In the genomic region with DNA sequence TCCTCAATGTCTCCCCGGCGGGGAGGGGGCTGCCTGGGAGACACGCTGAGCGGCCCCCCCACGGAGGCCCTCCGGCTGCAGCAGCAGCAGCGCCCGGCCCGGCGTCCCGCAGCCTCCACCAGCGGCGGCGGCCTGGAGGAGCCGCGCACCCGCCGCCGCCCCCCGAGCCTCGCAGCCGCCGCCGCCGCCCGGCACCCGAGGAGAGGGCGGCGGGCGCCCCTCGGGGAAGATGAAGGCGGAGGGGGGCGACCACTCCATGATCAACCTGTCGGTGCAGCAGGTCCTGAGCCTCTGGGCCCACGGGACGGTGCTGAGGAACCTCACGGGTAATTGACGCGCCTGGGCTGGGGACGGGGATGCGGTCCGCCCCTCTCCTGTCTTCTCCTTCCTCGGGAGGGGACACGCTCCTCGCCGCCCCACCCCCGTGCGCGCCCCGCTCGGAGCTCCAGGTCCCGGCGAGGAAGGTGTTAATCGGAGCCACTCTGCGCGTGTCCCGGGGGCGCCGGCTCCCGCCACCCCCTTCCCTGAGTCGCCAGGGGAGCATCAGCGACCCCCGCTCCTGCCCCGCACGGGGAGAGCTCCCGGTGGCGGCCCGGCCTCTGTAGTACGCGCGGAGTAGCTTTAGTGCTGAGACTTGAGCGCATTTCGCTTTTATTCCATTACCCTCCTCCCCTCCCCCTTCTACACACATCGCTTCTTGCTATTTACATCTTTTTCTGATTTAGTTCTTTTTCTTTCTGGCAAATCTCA, we compare ENCODE assay signal across 8 cellular contexts. TPM values are rescaled to one million over a fixed set of nuclear protein-coding genes. Genes with fewer than 3 reads are reported as not detected.
DNase-seq lines count a peak whose midpoint lies in the region; ATAC-seq and FAIRE-seq lines count a peak whose summit lies in the region.

No MANE protein-coding gene starts in this region.

- peak overlapping the region; percentile 100 for H3K18ac ChIP-seq in neuronal stem cell (ENCODE audit: low read length)

- peak overlapping the region; percentile 12 for H2AK5ac ChIP-seq in neuronal stem cell (ENCODE audit: low read depth, low read length)

- H2BK12ac ChIP-seq in neuronal stem cell (ENCODE audit: low read length): peak overlapping the region; percentile 30

- peak overlapping the region; percentile 95 for H2AFZ ChIP-seq in neuronal stem cell (ENCODE audit: low read length)

- H2BK120ac ChIP-seq in neuronal stem cell (ENCODE audit: low read depth, low read length): no peak overlapping the region

- no CpG with 5 or more reads among the region's 74 CpGs for WGBS in neuronal stem cell (ENCODE audit: extremely low coverage in 2 of 2, insufficient read length in 2 of 2, insufficient replicate concordance in 1 of 2), 2 donors
- 0 to 1% methylated on average over 30 to 74 of the region's 74 CpGs for WGBS in aorta, 2 donors

- no peak overlapping the region for H4K91ac ChIP-seq in neuronal stem cell (ENCODE audit: low read depth, low read length, poor library complexity)

- no peak overlapping the region for H3K4ac ChIP-seq in neuronal stem cell (ENCODE audit: low read length)

- H3K4me2 ChIP-seq in neuronal stem cell (ENCODE audit: insufficient read depth, low read length, poor library complexity, severe bottlenecking): peak overlapping the region; percentile 64

- H3K4me1 ChIP-seq in neuronal stem cell (ENCODE audit: control insufficient read depth in 2 of 2, insufficient read depth in 1 of 2, low read depth in 1 of 2, low read length in 2 of 2) (peaks cover 0 to 9% of the 10 kb centered on the region in 2 donors), aorta (ENCODE audit: control insufficient read depth in 1 of 2, insufficient read depth in 2 of 2, low read length in 2 of 2) (no peaks in the 10 kb centered on the region)

- peak overlapping the region; percentile 93 to 99 for H3K4me3 ChIP-seq in neuronal stem cell (ENCODE audit: low read length in 2 of 2)
- peak overlapping the region; percentile 72 to 81 for H3K4me3 ChIP-seq in aorta (ENCODE audit: low read length in 2 of 2)

- intact Hi-C loops in aorta (cut with DNase I): no loop called here

- DNase-seq in activated effector memory CD4-positive, alpha-beta T cell treated with anti-CD3 and anti-CD28 coated beads, Interleukin-2, amount 50 U/mL, for 16 hours: peak; percentile 71
- no peak for DNase-seq in activated effector memory CD4-positive, alpha-beta T cell treated with Interleukin-2 at 50 U/mL for 16 hours
- peak; percentile 65 for DNase-seq in NCI-H748 treated with DMSO at 0.1 percent for 48 hours (lab: John Stamatoyannopoulos, UW)
- peak; percentile 25 for DNase-seq in activated gamma-delta T cell treated with Interleukin-2 at 50 U/mL for 16 hours
- DNase-seq in frontal cortex (ENCODE audit: low spot score in 2 of 2): peak; percentile 20 to 27
- peak; percentile 33 for DNase-seq in neuronal stem cell (ENCODE audit: low spot score)
- peak; percentile 57 to 81 for DNase-seq in aorta

- peak overlapping the region; percentile 97 for H3K9ac ChIP-seq in neuronal stem cell (ENCODE audit: low read depth, low read length, poor library complexity)

- no peaks in the 10 kb centered on the region for H3K36me3 ChIP-seq in neuronal stem cell (replicated peaks in 1 of 2; ENCODE audit: control insufficient read depth in 2 of 2, insufficient read depth in 2 of 2, low read length in 2 of 2)
- no peaks in the 10 kb centered on the region for H3K36me3 ChIP-seq in aorta (ENCODE audit: control insufficient read depth in 1 of 2, insufficient read depth in 2 of 2, low read length in 1 of 2)

- H4K8ac ChIP-seq in neuronal stem cell (ENCODE audit: low read depth, low read length): no peak overlapping the region

- peak overlapping the region; percentile 88 for H3K27ac ChIP-seq in neuronal stem cell (replicated peaks; ENCODE audit: low read length)
- peak overlapping the region in 1 of 2 donors; percentile 16 for H3K27ac ChIP-seq in aorta (ENCODE audit: low read depth in 1 of 2, low read length in 2 of 2)

- peak overlapping the region; percentile 52 for H2BK15ac ChIP-seq in neuronal stem cell (ENCODE audit: low read length)

- peak overlapping the region; percentile 87 for H3K23ac ChIP-seq in neuronal stem cell (ENCODE audit: low read depth, low read length, poor library complexity)

- no peaks in the 10 kb centered on the region for H3K27me3 ChIP-seq in neuronal stem cell (ENCODE audit: control insufficient read depth in 3 of 3, insufficient read depth in 3 of 3, low read depth in 1 of 3, low read length in 3 of 3)
- H3K27me3 ChIP-seq in aorta (ENCODE audit: control insufficient read depth in 1 of 2, insufficient read depth in 2 of 2, low read length in 1 of 2): no peaks in the 10 kb centered on the region

- peak overlapping the region; percentile 85 for H2BK5ac ChIP-seq in neuronal stem cell (ENCODE audit: low read length)

- no peaks in the 10 kb centered on the region for H3K79me1 ChIP-seq in neuronal stem cell (ENCODE audit: low read depth, low read length)

- H3K9me3 ChIP-seq in neuronal stem cell (replicated peaks in 1 of 2; ENCODE audit: control insufficient read depth in 2 of 2, insufficient read depth in 1 of 2, low read depth in 1 of 2, low read length in 2 of 2) (no peaks in the 10 kb centered on the region), aorta (ENCODE audit: control insufficient read depth, low read length) (no peaks in the 10 kb centered on the region)

- no peak for FAIRE-seq in frontal cortex (lab: Jason Lieb, UNC)

- ATAC-seq in HG02884 (IDR thresholded peaks at IDR 0.05; ENCODE audit: unreplicated experiment) (peak; percentile 12), aorta (ENCODE audit: low FRiP score) (peak; percentile 22)

- peak overlapping the region; percentile 94 for H3K14ac ChIP-seq in neuronal stem cell (ENCODE audit: low read length)

RNA-seq across cellular contexts. Expression of a gene that starts 0.7 kb away (rescaled TPM):
- total RNA-seq in frontal cortex: 51.8 TPM
- 13.1 TPM for polyA plus RNA-seq in neuronal stem cell (2013, experiment 1 of 2)
- 13.0 TPM for polyA plus RNA-seq in neuronal stem cell (2013, experiment 2 of 2)
- total RNA-seq in aorta: 1 to 10 TPM; 6.2 to 7.3 TPM
- polyA plus RNA-seq in aorta: 1 to 10 TPM; 1.5 to 2.0 TPM
